In the genomic region with DNA sequence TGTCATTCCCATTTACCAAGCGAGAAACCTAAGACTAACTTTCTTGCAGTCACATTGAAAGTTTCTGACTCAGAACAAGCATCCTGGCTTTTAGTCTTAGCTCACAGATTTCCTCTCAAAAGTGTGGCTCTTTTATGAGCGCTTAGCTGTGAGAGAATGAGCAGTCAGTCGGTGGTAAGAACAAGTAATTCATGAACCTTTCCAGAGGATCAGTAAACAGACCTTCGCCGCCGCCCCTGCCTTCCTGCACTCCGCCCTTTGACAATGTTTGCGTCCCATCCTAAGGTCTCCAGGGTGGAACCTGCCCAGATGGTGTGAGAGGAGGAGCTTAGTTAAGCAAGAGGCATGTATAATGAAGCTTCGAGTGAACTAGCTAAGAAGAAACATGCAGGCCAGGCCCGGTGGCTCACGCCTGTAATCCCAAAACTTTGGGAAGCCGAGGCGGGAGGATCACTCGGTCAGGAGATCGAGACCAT, we compare ENCODE assay signal across 9 cellular contexts.
A peak's percentile ranks its signal among the peaks of the same experiment; 100 is the strongest.
DNase-seq lines count a peak whose midpoint lies in the region; ATAC-seq lines count a peak whose summit lies in the region.
"Had no signal": no experiment of that assay in that cellular context is flagged by ENCODE, and none has a peak within 500 bp of the region (broad histone marks: within the 10 kb centered on the region; RNA-seq: fewer than 3 reads in every experiment).

No MANE protein-coding gene starts in this region.

- ATAC-seq in GM19438 (IDR thresholded peaks at IDR 0.05; ENCODE audit: low read depth, unreplicated experiment) (peak; percentile 79), HG03521 (IDR thresholded peaks at IDR 0.05; ENCODE audit: unreplicated experiment) (peak; percentile 75)

- DNase-seq in ELF-1 (ENCODE audit: low read depth, low spot score), result peak; percentile 48
- DNase-seq in islet precursor cell, result peak; percentile 84
- DNase-seq in dedifferentiated amniotic fluid mesenchymal stem cell (ENCODE audit: extremely low spot score), result no peak
- no peak for DNase-seq in GOT3 (lab: John Stamatoyannopoulos, UW)
- no peak for DNase-seq in DMS79 treated with DMSO at 0.1 percent for 48 hours (lab: John Stamatoyannopoulos, UW)
- DNase-seq in hypothalamus (lab: John Stamatoyannopoulos, UW), result no peak
- DNase-seq: SHP77 had no signal

Comparison
In these comparisons a context has a peak if more than half of its experiments do, and no peak if none do; other contexts are left out.
1. DNase-seq: peak in ELF-1 (single experiment) and islet precursor cell (single experiment); none in dedifferentiated amniotic fluid mesenchymal stem cell (single experiment), GOT3 (single experiment), DMS79 treated with DMSO at 0.1 percent for 48 hours (single experiment) and hypothalamus (0 of 51).